ENCODE assay signal across 1 cellular context in genomic region chr7:105531797-105532671, GRCh38.
A peak's percentile ranks its signal among the peaks of the same experiment; 100 is the strongest.
TF ChIP-seq lines count a peak whose summit lies in the region.

TSS of gene RINT1 (plus strand) at chr7:105532201. CDS start at chr7:105532316, 115 bp downstream.

TF ChIP-seq in K562, 482 proteins besides CTCF, POLR2A, EP300 and RAD21 (continued from another document and continues in another):
- TF ChIP-seq ESRRB (CRISPR knock-in tag; IDR thresholded peaks at IDR 0.05; ENCODE audit: borderline replicate concordance) (no peak), BDP1 (IDR thresholded peaks at IDR 0.05; ENCODE audit: insufficient read depth, insufficient read length) (no peak), HDAC1 (IDR thresholded peaks at IDR 0.05) (peak in 1 of 2 experiments; percentile 94; a peak in 2 of 4 replicates), PURB (CRISPR knock-in tag; IDR thresholded peaks at IDR 0.05; ENCODE audit: low read depth) (no peak), CBX8 (IDR thresholded peaks at IDR 0.05; ENCODE audit: borderline replicate concordance, extremely low read depth, low read depth, low read length, poor library complexity, severe bottlenecking) (no peak), ZNF347 (CRISPR knock-in tag; IDR thresholded peaks at IDR 0.05; ENCODE audit: low read depth) (no peak), POU5F1 (IDR thresholded peaks at IDR 0.05; ENCODE audit: borderline replicate concordance, low read depth, low read length, partially characterized antibody) (no peak), SNAPC5 (CRISPR knock-in tag; IDR thresholded peaks at IDR 0.05) (peak; percentile 41; the same call in 1 of the 2 replicates), SNIP1 (IDR thresholded peaks at IDR 0.05; ENCODE audit: low read depth) (peak; percentile 96), ZBTB40 (IDR thresholded peaks at IDR 0.05) (peak; percentile 92), ZBTB40 (CRISPR knock-in tag; IDR thresholded peaks at IDR 0.05) (no peak), GABPB1 (CRISPR knock-in tag; IDR thresholded peaks at IDR 0.05) (peak; percentile 89), ZNF121 (CRISPR knock-in tag; conservative IDR thresholded peaks at IDR 0.05) (0 out of 2 replicates have a peak, but pooled peaks have one; percentile 10), HNRNPL (IDR thresholded peaks at IDR 0.05; ENCODE audit: low read depth, low read length) (peak; percentile 84; the same call in 1 of the 2 replicates), ZNF76 (CRISPR knock-in tag; IDR thresholded peaks at IDR 0.05; ENCODE audit: borderline replicate concordance) (no peak), ZNF507 (tag; conservative IDR thresholded peaks at IDR 0.05) (no peak), DNMT1 (IDR thresholded peaks at IDR 0.05) (no peak), RFX1 (IDR thresholded peaks at IDR 0.05) (no peak), HMG20B (CRISPR knock-in tag; IDR thresholded peaks at IDR 0.05) (no peak), TRIM24 (IDR thresholded peaks at IDR 0.05) (0 out of 4 replicates have a peak, but pooled peaks of 1 of the 2 experiments have one; percentile 46), MECOM (CRISPR knock-in tag; IDR thresholded peaks at IDR 0.05) (no peak), DLX4 (CRISPR knock-in tag; IDR thresholded peaks at IDR 0.05) (no peak), ATF7 (IDR thresholded peaks at IDR 0.05) (peak; percentile 80), TCF7L2 (IDR thresholded peaks at IDR 0.05; ENCODE audit: low read depth, low read length) (no peak), RBBP5 (IDR thresholded peaks at IDR 0.05; ENCODE audit: borderline replicate concordance, insufficient read depth, low read length, poor library complexity, severe bottlenecking) (peak; percentile 100), DMBX1 (CRISPR knock-in tag; IDR thresholded peaks at IDR 0.05; ENCODE audit: borderline replicate concordance) (peak; percentile 26; the same call in 1 of the 2 replicates), RBM22 (IDR thresholded peaks at IDR 0.05; ENCODE audit: low read depth, low read length, poor library complexity, severe bottlenecking) (no peak), ZNF253 (CRISPR knock-in tag; conservative IDR thresholded peaks at IDR 0.05) (no peak), ZNF717 (CRISPR knock-in tag; IDR thresholded peaks at IDR 0.05) (no peak), SRSF9 (IDR thresholded peaks at IDR 0.05; ENCODE audit: borderline replicate concordance, low read depth, low read length) (no peak)
- TF ChIP-seq, protein P1, sequence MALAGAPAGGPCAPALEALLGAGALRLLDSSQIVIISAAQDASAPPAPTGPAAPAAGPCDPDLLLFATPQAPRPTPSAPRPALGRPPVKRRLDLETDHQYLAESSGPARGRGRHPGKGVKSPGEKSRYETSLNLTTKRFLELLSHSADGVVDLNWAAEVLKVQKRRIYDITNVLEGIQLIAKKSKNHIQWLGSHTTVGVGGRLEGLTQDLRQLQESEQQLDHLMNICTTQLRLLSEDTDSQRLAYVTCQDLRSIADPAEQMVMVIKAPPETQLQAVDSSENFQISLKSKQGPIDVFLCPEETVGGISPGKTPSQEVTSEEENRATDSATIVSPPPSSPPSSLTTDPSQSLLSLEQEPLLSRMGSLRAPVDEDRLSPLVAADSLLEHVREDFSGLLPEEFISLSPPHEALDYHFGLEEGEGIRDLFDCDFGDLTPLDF (CRISPR knock-in tag; IDR thresholded peaks at IDR 0.05): peak; percentile 72; the same call in 1 of the 2 replicates
- TF ChIP-seq, protein P2, sequence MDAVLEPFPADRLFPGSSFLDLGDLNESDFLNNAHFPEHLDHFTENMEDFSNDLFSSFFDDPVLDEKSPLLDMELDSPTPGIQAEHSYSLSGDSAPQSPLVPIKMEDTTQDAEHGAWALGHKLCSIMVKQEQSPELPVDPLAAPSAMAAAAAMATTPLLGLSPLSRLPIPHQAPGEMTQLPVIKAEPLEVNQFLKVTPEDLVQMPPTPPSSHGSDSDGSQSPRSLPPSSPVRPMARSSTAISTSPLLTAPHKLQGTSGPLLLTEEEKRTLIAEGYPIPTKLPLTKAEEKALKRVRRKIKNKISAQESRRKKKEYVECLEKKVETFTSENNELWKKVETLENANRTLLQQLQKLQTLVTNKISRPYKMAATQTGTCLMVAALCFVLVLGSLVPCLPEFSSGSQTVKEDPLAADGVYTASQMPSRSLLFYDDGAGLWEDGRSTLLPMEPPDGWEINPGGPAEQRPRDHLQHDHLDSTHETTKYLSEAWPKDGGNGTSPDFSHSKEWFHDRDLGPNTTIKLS (IDR thresholded peaks at IDR 0.05; ENCODE audit: borderline replicate concordance, low read depth): peak; percentile 98
- TF ChIP-seq, protein P3, sequence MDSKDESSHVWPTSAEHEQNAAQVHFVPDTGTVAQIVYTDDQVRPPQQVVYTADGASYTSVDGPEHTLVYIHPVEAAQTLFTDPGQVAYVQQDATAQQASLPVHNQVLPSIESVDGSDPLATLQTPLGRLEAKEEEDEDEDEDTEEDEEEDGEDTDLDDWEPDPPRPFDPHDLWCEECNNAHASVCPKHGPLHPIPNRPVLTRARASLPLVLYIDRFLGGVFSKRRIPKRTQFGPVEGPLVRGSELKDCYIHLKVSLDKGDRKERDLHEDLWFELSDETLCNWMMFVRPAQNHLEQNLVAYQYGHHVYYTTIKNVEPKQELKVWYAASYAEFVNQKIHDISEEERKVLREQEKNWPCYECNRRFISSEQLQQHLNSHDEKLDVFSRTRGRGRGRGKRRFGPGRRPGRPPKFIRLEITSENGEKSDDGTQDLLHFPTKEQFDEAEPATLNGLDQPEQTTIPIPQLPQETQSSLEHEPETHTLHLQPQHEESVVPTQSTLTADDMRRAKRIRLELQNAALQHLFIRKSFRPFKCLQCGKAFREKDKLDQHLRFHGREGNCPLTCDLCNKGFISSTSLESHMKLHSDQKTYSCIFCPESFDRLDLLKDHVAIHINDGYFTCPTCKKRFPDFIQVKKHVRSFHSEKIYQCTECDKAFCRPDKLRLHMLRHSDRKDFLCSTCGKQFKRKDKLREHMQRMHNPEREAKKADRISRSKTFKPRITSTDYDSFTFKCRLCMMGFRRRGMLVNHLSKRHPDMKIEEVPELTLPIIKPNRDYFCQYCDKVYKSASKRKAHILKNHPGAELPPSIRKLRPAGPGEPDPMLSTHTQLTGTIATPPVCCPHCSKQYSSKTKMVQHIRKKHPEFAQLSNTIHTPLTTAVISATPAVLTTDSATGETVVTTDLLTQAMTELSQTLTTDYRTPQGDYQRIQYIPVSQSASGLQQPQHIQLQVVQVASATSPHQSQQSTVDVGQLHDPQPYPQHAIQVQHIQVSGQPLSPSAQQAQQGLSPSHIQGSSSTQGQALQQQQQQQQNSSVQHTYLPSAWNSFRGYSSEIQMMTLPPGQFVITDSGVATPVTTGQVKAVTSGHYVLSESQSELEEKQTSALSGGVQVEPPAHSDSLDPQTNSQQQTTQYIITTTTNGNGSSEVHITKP (IDR thresholded peaks at IDR 0.05; ENCODE audit: partially characterized antibody): peak; percentile 59
- TF ChIP-seq, protein P4, sequence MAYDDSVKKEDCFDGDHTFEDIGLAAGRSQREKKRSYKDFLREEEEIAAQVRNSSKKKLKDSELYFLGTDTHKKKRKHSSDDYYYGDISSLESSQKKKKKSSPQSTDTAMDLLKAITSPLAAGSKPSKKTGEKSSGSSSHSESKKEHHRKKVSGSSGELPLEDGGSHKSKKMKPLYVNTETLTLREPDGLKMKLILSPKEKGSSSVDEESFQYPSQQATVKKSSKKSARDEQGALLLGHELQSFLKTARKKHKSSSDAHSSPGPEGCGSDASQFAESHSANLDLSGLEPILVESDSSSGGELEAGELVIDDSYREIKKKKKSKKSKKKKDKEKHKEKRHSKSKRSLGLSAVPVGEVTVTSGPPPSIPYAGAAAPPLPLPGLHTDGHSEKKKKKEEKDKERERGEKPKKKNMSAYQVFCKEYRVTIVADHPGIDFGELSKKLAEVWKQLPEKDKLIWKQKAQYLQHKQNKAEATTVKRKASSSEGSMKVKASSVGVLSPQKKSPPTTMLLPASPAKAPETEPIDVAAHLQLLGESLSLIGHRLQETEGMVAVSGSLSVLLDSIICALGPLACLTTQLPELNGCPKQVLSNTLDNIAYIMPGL (CRISPR knock-in tag; IDR thresholded peaks at IDR 0.05): peak; percentile 96
- TF ChIP-seq, protein P5, sequence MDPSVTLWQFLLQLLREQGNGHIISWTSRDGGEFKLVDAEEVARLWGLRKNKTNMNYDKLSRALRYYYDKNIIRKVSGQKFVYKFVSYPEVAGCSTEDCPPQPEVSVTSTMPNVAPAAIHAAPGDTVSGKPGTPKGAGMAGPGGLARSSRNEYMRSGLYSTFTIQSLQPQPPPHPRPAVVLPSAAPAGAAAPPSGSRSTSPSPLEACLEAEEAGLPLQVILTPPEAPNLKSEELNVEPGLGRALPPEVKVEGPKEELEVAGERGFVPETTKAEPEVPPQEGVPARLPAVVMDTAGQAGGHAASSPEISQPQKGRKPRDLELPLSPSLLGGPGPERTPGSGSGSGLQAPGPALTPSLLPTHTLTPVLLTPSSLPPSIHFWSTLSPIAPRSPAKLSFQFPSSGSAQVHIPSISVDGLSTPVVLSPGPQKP (CRISPR knock-in tag; IDR thresholded peaks at IDR 0.05): no peak
